Comparison of ENCODE assay signal across 16 cellular contexts in genomic region chr1:230807551-230808267, GRCh38.
A peak's percentile ranks its signal among the peaks of the same experiment; 100 is the strongest.
DNase-seq lines count a peak whose midpoint lies in the region; FAIRE-seq and TF ChIP-seq lines count a peak whose summit lies in the region.
"Had no signal": no experiment of that assay in that cellular context is flagged by ENCODE, and none has a peak within 500 bp of the region (broad histone marks: within the 10 kb centered on the region; RNA-seq: fewer than 3 reads in every experiment).

No MANE protein-coding gene starts in this region.

- H3K4me2 ChIP-seq in OCI-LY7 (ENCODE audit: low read length) = no peak overlapping the region

- H3K27me3 ChIP-seq in endodermal cell (ENCODE audit: control insufficient read depth, insufficient read depth, low read length, poor library complexity, severe bottlenecking) (no peaks in the 10 kb centered on the region), skeletal muscle tissue (ENCODE audit: control insufficient read depth in 3 of 3, insufficient read depth in 3 of 3, low read length in 3 of 3) (no peaks in the 10 kb centered on the region), testis (no peaks in the 10 kb centered on the region)
- H3K27me3 ChIP-seq: MG63, upper lobe of left lung had no signal

- 86 to 94% methylated on average over 2 to 3 of the region's 3 CpGs for WGBS in endodermal cell (ENCODE audit: insufficient coverage in 1 of 2, insufficient read length in 1 of 2), 2 experiments
- 55 to 59% methylated on average over 3 of the region's 3 CpGs for WGBS in testis, 2 donors

- H3K4me3 ChIP-seq in OCI-LY7 (ENCODE audit: low read depth, low read length, poor library complexity, severe bottlenecking) (no peak overlapping the region), endodermal cell (ENCODE audit: low read length) (no peak overlapping the region), skeletal muscle tissue (ENCODE audit: low read length in 3 of 3) (no peak overlapping the region), testis (no peak overlapping the region)
- H3K4me3 ChIP-seq: MG63, upper lobe of left lung had no signal

- TF ChIP-seq CTCF in OCI-LY7 (conservative IDR thresholded peaks at IDR 0.05; ENCODE audit: low read length) = no peak
- TF ChIP-seq CTCF in endodermal cell (conservative IDR thresholded peaks at IDR 0.05) = no peak
- no peak for TF ChIP-seq CTCF in testis (IDR thresholded peaks at IDR 0.05)
- TF ChIP-seq CTCF in D721Med (IDR thresholded peaks at IDR 0.05; ENCODE audit: insufficient read depth, missing control alignments) = no peak

- H3K36me3 ChIP-seq in OCI-LY7 (ENCODE audit: insufficient read depth, low read length) = no peaks in the 10 kb centered on the region
- H3K36me3 ChIP-seq in endodermal cell (ENCODE audit: control insufficient read depth, insufficient read depth, low read length) = no peaks in the 10 kb centered on the region
- H3K36me3 ChIP-seq in skeletal muscle tissue (ENCODE audit: control insufficient read depth in 3 of 3, insufficient read depth in 3 of 3, low read length in 3 of 3) = no peaks in the 10 kb centered on the region
- H3K36me3 ChIP-seq in testis (ENCODE audit: low read depth, missing control alignments) = no peaks in the 10 kb centered on the region
- H3K36me3 ChIP-seq: MG63, upper lobe of left lung had no signal

- intact Hi-C loops in OCI-LY7 (cut with micrococcal nuclease; ENCODE audit: unreplicated experiment) = no loop called here
- intact Hi-C loops in testis (cut with DNase I; ENCODE audit: low total_unique reads) = no loop called here

- POLR2A ChIA-PET in OCI-LY7 (lab: Charles Lee) = no interaction called here

- no peak overlapping the region for H3K27ac ChIP-seq in OCI-LY7 (ENCODE audit: low read depth, low read length, poor library complexity, severe bottlenecking)
- H3K27ac ChIP-seq in endodermal cell (ENCODE audit: low read depth, low read length) = no peak overlapping the region
- peak overlapping the region; percentile 69 for H3K27ac ChIP-seq in skeletal muscle tissue (ENCODE audit: low read depth, low read length)
- H3K27ac ChIP-seq in testis = no peak overlapping the region
- H3K27ac ChIP-seq: upper lobe of left lung had no signal

- no peaks in the 10 kb centered on the region for H4K20me1 ChIP-seq in OCI-LY7 (ENCODE audit: insufficient read depth, low read length)

- 0 out of 2 replicates have a peak, but pooled peaks cover 2% of the 10 kb centered on the region for H3K9me3 ChIP-seq in OCI-LY7 (ENCODE audit: low read length)
- H3K9me3 ChIP-seq in endodermal cell (ENCODE audit: control insufficient read depth, low read length) = peaks cover 13% of the 10 kb centered on the region
- peaks cover 0 to 2% (median 0%) of the 10 kb centered on the region in 3 donors for H3K9me3 ChIP-seq in skeletal muscle tissue (ENCODE audit: control insufficient read depth in 3 of 3, low read length in 3 of 3)
- no peaks in the 10 kb centered on the region for H3K9me3 ChIP-seq in testis

- DNase-seq in OCI-LY7 (ENCODE audit: low spot score) (no peak), endodermal cell (peak; percentile 3), medulla oblongata (ENCODE audit: extremely low spot score) (peak; percentile 94), testis (no peak), D721Med (ENCODE audit: insufficient read length, low spot score) (no peak)
- no peak for DNase-seq in effector CD4-positive, alpha-beta T cell
- no peak for DNase-seq in activated T-cell treated with anti-CD3 and anti-CD28 coated beads, Interleukin-2, amount 50 U/mL, for 24 hours
- DNase-seq: activated CD4-positive, alpha-beta T cell treated with anti-CD3 and anti-CD28 coated beads for 48 hours; NCI-H2107; upper lobe of left lung had no signal

- CTCF ChIA-PET in OCI-LY7 (lab: Charles Lee; ENCODE audit: unreplicated experiment) = no interaction called here

- peaks cover 6% of the 10 kb centered on the region for H3K9me3 Mint-ChIP-seq in endodermal cell
- peaks cover 5% of the 10 kb centered on the region for H3K9me3 Mint-ChIP-seq in activated T-cell treated with anti-CD3 and anti-CD28 coated beads, Interleukin-2, amount 50 U/mL, for 24 hours

- H3K9me2 ChIP-seq in OCI-LY7 (ENCODE audit: insufficient read depth, low read length) = no peaks in the 10 kb centered on the region

- no peak overlapping the region for H3K4me3 Mint-ChIP-seq in endodermal cell
- H3K4me3 Mint-ChIP-seq in activated T-cell treated with anti-CD3 and anti-CD28 coated beads, Interleukin-2, amount 50 U/mL, for 24 hours = no peak overlapping the region
- H3K4me3 Mint-ChIP-seq: dendritic cell treated with granulocyte-macrophage colony-stimulating factor and Interleukin-4, amounts not matched to agents 40 ng/mL and 50 ng/mL, for 4 days; HFFc6 had no signal

- no peak for TF ChIP-seq POLR2A in testis (IDR thresholded peaks at IDR 0.05)

- no peaks in the 10 kb centered on the region for H3K79me2 ChIP-seq in OCI-LY7 (ENCODE audit: insufficient read depth, low read depth, low read length)

- H3K9ac ChIP-seq in endodermal cell (ENCODE audit: extremely low read depth, low read length, poor library complexity, severe bottlenecking) = no peak overlapping the region
- peak overlapping the region in 1 of 3 donors; percentile 63 for H3K9ac ChIP-seq in skeletal muscle tissue (ENCODE audit: low read depth in 1 of 3, low read length in 3 of 3)

- H3K4me1 ChIP-seq in OCI-LY7 (ENCODE audit: insufficient read depth, low read length, poor library complexity, severe bottlenecking) = no peaks in the 10 kb centered on the region
- no peaks in the 10 kb centered on the region for H3K4me1 ChIP-seq in endodermal cell (ENCODE audit: control insufficient read depth, insufficient read depth, low read length)
- peaks cover 0 to 29% (median 25%) of the 10 kb centered on the region in 3 donors for H3K4me1 ChIP-seq in skeletal muscle tissue (ENCODE audit: control insufficient read depth in 3 of 3, insufficient read depth in 3 of 3, low read length in 3 of 3)
- no peaks in the 10 kb centered on the region for H3K4me1 ChIP-seq in testis
- H3K4me1 ChIP-seq: upper lobe of left lung had no signal

- no peak overlapping the region for H3K27ac Mint-ChIP-seq in endodermal cell
- no peak overlapping the region for H3K27ac Mint-ChIP-seq in activated T-cell treated with anti-CD3 and anti-CD28 coated beads, Interleukin-2, amount 50 U/mL, for 24 hours
- H3K27ac Mint-ChIP-seq: dendritic cell treated with granulocyte-macrophage colony-stimulating factor and Interleukin-4, amounts not matched to agents 40 ng/mL and 50 ng/mL, for 4 days; HFFc6 had no signal

- no TSS peak for BruUV-seq in OCI-LY7 (replicated peaks; lab: Mats Ljungman, UMichigan)

- 0 out of 2 replicates have a peak overlapping the region, but pooled peaks have one; percentile 4 for H2AFZ ChIP-seq in OCI-LY7 (ENCODE audit: low read length)

- no peak for FAIRE-seq in D721Med (lab: Jason Lieb, UNC)
- FAIRE-seq: GM18507, HepG2 had no signal

- H3K4me1 Mint-ChIP-seq in endodermal cell = no peaks in the 10 kb centered on the region
- no peaks in the 10 kb centered on the region for H3K4me1 Mint-ChIP-seq in activated T-cell treated with anti-CD3 and anti-CD28 coated beads, Interleukin-2, amount 50 U/mL, for 24 hours (ENCODE audit: low read depth)

- H3K27me3 Mint-ChIP-seq in endodermal cell (ENCODE audit: insufficient read depth) = peaks cover 17% of the 10 kb centered on the region
- H3K27me3 Mint-ChIP-seq in activated T-cell treated with anti-CD3 and anti-CD28 coated beads, Interleukin-2, amount 50 U/mL, for 24 hours = peaks cover 2% of the 10 kb centered on the region

- no peaks in the 10 kb centered on the region for H3K36me3 Mint-ChIP-seq in endodermal cell (ENCODE audit: low read depth)
- no peaks in the 10 kb centered on the region for H3K36me3 Mint-ChIP-seq in activated T-cell treated with anti-CD3 and anti-CD28 coated beads, Interleukin-2, amount 50 U/mL, for 24 hours (ENCODE audit: low read depth)

Comparison
In these comparisons a context has a peak if more than half of its experiments do, and no peak if none do; other contexts are left out.
1. DNase-seq: peak in endodermal cell (single experiment) and medulla oblongata (single experiment); none in OCI-LY7 (single experiment), effector CD4-positive, alpha-beta T cell (single experiment), testis (single experiment), D721Med (single experiment) and activated T-cell treated with anti-CD3 and anti-CD28 coated beads, Interleukin-2, amount 50 U/mL, for 24 hours (single experiment).